ENCODE assay signal across 1 cellular context in genomic region chr3:49411968-49412631, GRCh38.
TF ChIP-seq lines count a peak whose summit lies in the region.

RHOA (minus strand) TSS chr3:49411976; CDS start chr3:49375589, 36,387 bp downstream.
TCTA (plus strand) TSS chr3:49412423; CDS start chr3:49412427, 4 bp downstream.

TF ChIP-seq in H1, 55 proteins besides CTCF, POLR2A, EP300 and RAD21 (continued from another document):
- TF ChIP-seq EZH2 (IDR thresholded peaks at IDR 0.05; ENCODE audit: low read depth, low read length, severe bottlenecking): no peak
- TF ChIP-seq USF2 (IDR thresholded peaks at IDR 0.05; ENCODE audit: low read length): no peak
- TF ChIP-seq RFX5 (IDR thresholded peaks at IDR 0.05; ENCODE audit: borderline replicate concordance, low read depth, low read length): no peak
- no peak for TF ChIP-seq TEAD4 (IDR thresholded peaks at IDR 0.05; ENCODE audit: low read depth, low read length)
- TF ChIP-seq ASH2L (IDR thresholded peaks at IDR 0.05; ENCODE audit: low read length): peak; percentile 44
- TF ChIP-seq RBBP5 (IDR thresholded peaks at IDR 0.05; ENCODE audit: borderline replicate concordance, low read depth, low read length): no peak; the same call in 1 of the 2 replicates
- TF ChIP-seq NRF1 (IDR thresholded peaks at IDR 0.05; ENCODE audit: low read depth, low read length): peak; percentile 63
- no peak for TF ChIP-seq HDAC6 (IDR thresholded peaks at IDR 0.05; ENCODE audit: low read depth, low read length)
- TF ChIP-seq TAF1 (IDR thresholded peaks at IDR 0.05; ENCODE audit: low read depth, low read length): peak; percentile 89
- TF ChIP-seq JUND (IDR thresholded peaks at IDR 0.05; ENCODE audit: low read length): 0 out of 2 replicates have a peak, but pooled peaks have one; percentile 5
- peak; percentile 81 for TF ChIP-seq GTF2F1 (IDR thresholded peaks at IDR 0.05; ENCODE audit: borderline replicate concordance, low read depth, low read length)
- peak; percentile 69 for TF ChIP-seq YY1 (IDR thresholded peaks at IDR 0.05; ENCODE audit: low read depth, low read length)
- no peak for TF ChIP-seq POU5F1 (IDR thresholded peaks at IDR 0.05; ENCODE audit: low read depth, low read length)
